1 cellular context compared by ENCODE assay signal in genomic region chr16:46843898-46844642, GRCh38.
TF ChIP-seq lines count a peak whose summit lies in the region.

No MANE protein-coding gene starts in this region.

TF ChIP-seq in IMR-90, 13 proteins besides CTCF, POLR2A, EP300 and RAD21:
- TF ChIP-seq ELK1 (IDR thresholded peaks at IDR 0.05; ENCODE audit: borderline replicate concordance, low read depth, low read length) (no peak), NFE2L2 (IDR thresholded peaks at IDR 0.05; ENCODE audit: low read depth, low read length) (no peak), MXI1 (IDR thresholded peaks at IDR 0.05; ENCODE audit: borderline replicate concordance, low read depth, low read length) (no peak), MAZ (IDR thresholded peaks at IDR 0.05; ENCODE audit: borderline replicate concordance, low read depth, low read length) (no peak), SMC3 (IDR thresholded peaks at IDR 0.05; ENCODE audit: low read depth, low read length) (no peak), MAFK (IDR thresholded peaks at IDR 0.05; ENCODE audit: low read depth, low read length) (no peak), USF2 (IDR thresholded peaks at IDR 0.05; ENCODE audit: low read depth, low read length) (no peak), FOS (IDR thresholded peaks at IDR 0.05; ENCODE audit: low read depth, low read length) (no peak), RFX5 (IDR thresholded peaks at IDR 0.05; ENCODE audit: low read depth, low read length) (no peak), CHD1 (IDR thresholded peaks at IDR 0.05; ENCODE audit: low read depth, low read length) (no peak), BHLHE40 (IDR thresholded peaks at IDR 0.05; ENCODE audit: low read depth, low read length) (no peak), CEBPB (IDR thresholded peaks at IDR 0.05; ENCODE audit: low read depth, low read length) (no peak), RCOR1 (IDR thresholded peaks at IDR 0.05; ENCODE audit: insufficient replicate concordance, low read length) (no peak)
TF ChIP-seq in IMR-90: peak in this region for 0.
